In genomic region chr6:136289327-136289578, GRCh38 we compare ENCODE assay signal across 1 cellular context.
A peak's percentile ranks its signal among the peaks of the same experiment; 100 is the strongest.
TF ChIP-seq lines count a peak whose summit lies in the region.

No MANE protein-coding gene starts in this region.

TF ChIP-seq in H1, 55 proteins besides CTCF, POLR2A, EP300 and RAD21:
- TF ChIP-seq SRF (IDR thresholded peaks at IDR 0.05; ENCODE audit: low read depth, low read length): no peak
- TF ChIP-seq KDM5A (IDR thresholded peaks at IDR 0.05; ENCODE audit: low read length): 0 out of 2 replicates have a peak, but pooled peaks have one; percentile 52
- TF ChIP-seq MAX (IDR thresholded peaks at IDR 0.05): peak; percentile 36
- no peak for TF ChIP-seq GTF2F1 (IDR thresholded peaks at IDR 0.05; ENCODE audit: borderline replicate concordance, low read depth, low read length)
- TF ChIP-seq BACH1 (IDR thresholded peaks at IDR 0.05; ENCODE audit: low read length): peak; percentile 19; the same call in 1 of the 2 replicates
- TF ChIP-seq SIX5 (IDR thresholded peaks at IDR 0.05; ENCODE audit: low read depth, low read length): no peak
- TF ChIP-seq NANOG (IDR thresholded peaks at IDR 0.05; ENCODE audit: insufficient read depth, low read depth, low read length, poor library complexity, severe bottlenecking): peak; percentile 7
- TF ChIP-seq EGR1 (IDR thresholded peaks at IDR 0.05; ENCODE audit: borderline replicate concordance, low read depth, low read length): no peak
- 0 out of 4 replicates have a peak, but pooled peaks of 1 of the 2 experiments have one; percentile 59 for TF ChIP-seq SIN3A (conservative IDR thresholded peaks at IDR 0.05 in 1 of 2, IDR thresholded peaks at IDR 0.05 in 1 of 2; ENCODE audit: low read depth in 1 of 2, low read length in 2 of 2)
- no peak for TF ChIP-seq HDAC6 (IDR thresholded peaks at IDR 0.05; ENCODE audit: low read depth, low read length)
- peak; percentile 62 for TF ChIP-seq NRF1 (IDR thresholded peaks at IDR 0.05; ENCODE audit: low read depth, low read length)
